15 cellular contexts compared by ENCODE assay signal in the genomic region with DNA sequence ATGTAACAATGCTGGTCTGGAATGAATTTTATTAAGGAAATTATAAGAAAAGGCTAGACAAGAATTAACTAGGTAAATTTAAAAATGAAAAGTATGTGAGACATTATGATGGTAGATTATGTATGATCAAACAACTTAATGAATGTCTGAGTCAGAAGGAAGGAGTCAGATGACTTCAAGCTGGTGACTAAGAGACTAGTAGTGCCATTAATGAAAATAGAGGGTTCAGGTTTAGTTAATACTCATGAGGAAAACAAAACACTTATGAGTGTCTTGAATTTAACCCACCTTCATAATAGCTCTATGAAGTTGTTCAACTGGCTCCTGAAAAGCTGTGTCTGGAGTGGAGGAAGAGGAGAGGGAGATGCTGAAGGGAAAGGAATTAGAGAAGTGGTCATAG.
"Had no signal": no experiment of that assay in that cellular context is flagged by ENCODE, and none has a peak within 500 bp of the region (broad histone marks: within the 10 kb centered on the region; RNA-seq: fewer than 3 reads in every experiment).

No MANE protein-coding gene starts in this region.

- H3K4me1 ChIP-seq: parathyroid adenoma had no signal

- DNase-seq: activated CD4-positive, alpha-beta T cell treated with anti-CD3 and anti-CD28 coated beads, Interleukin-2, amount 10 ng/mL, durations not matched to agents 7 days and 5 days; activated naive CD4-positive, alpha-beta T cell treated with Interleukin-2 at 50 U/mL for 16 hours; activated naive CD8-positive, alpha-beta T cell treated with anti-CD3 and anti-CD28 coated beads, Interleukin-2, amount 50 U/mL, for 24 hours; activated T-cell treated with anti-CD3 and anti-CD28 coated beads for 4 hours; aorta; caudate nucleus; foreskin melanocyte; left colon; midbrain; stimulated activated CD4-positive, alpha-beta T cell treated with anti-CD3 and anti-CD28 coated beads, Interleukin-2, amount 100 ng/mL, for 48 hours had no signal

- H3K36me3 ChIP-seq: esophagus muscularis mucosa had no signal

- H3K79me2 ChIP-seq: parathyroid adenoma had no signal

- H3K9ac ChIP-seq: parathyroid adenoma had no signal

- H3K9me3 ChIP-seq: esophagus muscularis mucosa had no signal

- H3K27me3 ChIP-seq: esophagus muscularis mucosa had no signal

- H3K27ac ChIP-seq: esophagus muscularis mucosa, parathyroid adenoma had no signal

- H3K4me3 ChIP-seq: esophagus muscularis mucosa, lung had no signal

- ATAC-seq: activated naive CD8-positive, alpha-beta T cell treated with anti-CD3 and anti-CD28 coated beads, Interleukin-2, amount 50 U/mL, for 24 hours; activated T-helper 17 cell treated with anti-CD3 and anti-CD28 coated beads, Interleukin-2, amount 50 U/mL, for 72 hours; left colon; stimulated activated memory B cell treated with anti-CD40 and anti-IgM and Interleukin-4, amounts not matched to agents 10 μg/mL and 1 μg/mL and 100 μg/mL, for 72 hours had no signal

- H2AFZ ChIP-seq: parathyroid adenoma had no signal
